ENCODE assay signal across 7 cellular contexts in genomic region chrX:151889451-151889850, GRCh38. TPM values are rescaled to one million over a fixed set of nuclear protein-coding genes. Genes with fewer than 3 reads are reported as not detected.
"Had no signal": no experiment of that assay in that cellular context is flagged by ENCODE, and none has a peak within 500 bp of the region (broad histone marks: within the 10 kb centered on the region; RNA-seq: fewer than 3 reads in every experiment).

No MANE protein-coding gene starts in this region.

- H3K4me2 ChIP-seq: GM23338 had no signal

- H3K4me3 Mint-ChIP-seq: GM23338, H9 had no signal

- H3K27ac Mint-ChIP-seq: GM23338, H9 had no signal

- DNase-seq: H9, HCEC 1CT, IMR-90, KG1 had no signal

- ATAC-seq: GM23338, K562 had no signal

- H3K4me3 ChIP-seq: GM23338, K562 had no signal

- H3K4me1 Mint-ChIP-seq: GM23338, H9 had no signal

- H2AFZ ChIP-seq: GM23338 had no signal

RNA-seq across cellular contexts. Expression of gene MAGEA4, which starts 23.2 kb away (rescaled TPM):
- total RNA-seq: HT1080, IMR-90 had no signal
- polyA plus RNA-seq: IMR-90 had no signal
